18 cellular contexts compared by ENCODE assay signal in genomic region chr4:15585331-15585730, GRCh38.
"Had no signal": no experiment of that assay in that cellular context is flagged by ENCODE, and none has a peak within 500 bp of the region (broad histone marks: within the 10 kb centered on the region; RNA-seq: fewer than 3 reads in every experiment).

No MANE protein-coding gene starts in this region.

- H3K27me3 ChIP-seq: gastroesophageal sphincter, ovary, right atrium auricular region, sigmoid colon, suprapubic skin, thyroid gland had no signal

- H3K36me3 ChIP-seq: ovary, right atrium auricular region, suprapubic skin, thyroid gland had no signal

- H3K4me3 ChIP-seq: gastroesophageal sphincter, ovary, right atrium auricular region, sigmoid colon, suprapubic skin, thyroid gland had no signal

- H3K4me1 ChIP-seq: right atrium auricular region, sigmoid colon, suprapubic skin had no signal

- H3K4me3 Mint-ChIP-seq: natural killer cell, neural crest cell, type B pancreatic cell had no signal

- H3K4me1 Mint-ChIP-seq: natural killer cell, neural crest cell had no signal

- H3K9me3 Mint-ChIP-seq: natural killer cell, type B pancreatic cell had no signal

- H3K36me3 Mint-ChIP-seq: natural killer cell had no signal

- ATAC-seq: esophagus mucosa, gastroesophageal sphincter, natural killer cell had no signal

- DNase-seq: effector memory CD4-positive, alpha-beta T cell; glutamatergic neuron; islet precursor cell; mammary epithelial cell; natural killer cell; nucleus accumbens; ovary; sigmoid colon; small intestine; stimulated activated CD4-positive, alpha-beta T cell treated with anti-CD3 and anti-CD28 coated beads, Interleukin-12 subunit alpha, Interleukin-12 subunit beta, amount 100 ng/mL, for 4 hours; stimulated activated naive CD4-positive, alpha-beta T cell treated with Interleukin-2 at 50 U/mL for 16 hours; thyroid gland had no signal

- H3K27me3 Mint-ChIP-seq: type B pancreatic cell had no signal

- H3K9me3 ChIP-seq: gastroesophageal sphincter, ovary, right atrium auricular region, sigmoid colon, suprapubic skin, thyroid gland had no signal

- H3K27ac ChIP-seq: gastroesophageal sphincter, ovary, right atrium auricular region, sigmoid colon, suprapubic skin, thyroid gland had no signal

- H3K27ac Mint-ChIP-seq: natural killer cell, type B pancreatic cell had no signal
